Comparison of ENCODE assay signal across 12 cellular contexts in the genomic region with DNA sequence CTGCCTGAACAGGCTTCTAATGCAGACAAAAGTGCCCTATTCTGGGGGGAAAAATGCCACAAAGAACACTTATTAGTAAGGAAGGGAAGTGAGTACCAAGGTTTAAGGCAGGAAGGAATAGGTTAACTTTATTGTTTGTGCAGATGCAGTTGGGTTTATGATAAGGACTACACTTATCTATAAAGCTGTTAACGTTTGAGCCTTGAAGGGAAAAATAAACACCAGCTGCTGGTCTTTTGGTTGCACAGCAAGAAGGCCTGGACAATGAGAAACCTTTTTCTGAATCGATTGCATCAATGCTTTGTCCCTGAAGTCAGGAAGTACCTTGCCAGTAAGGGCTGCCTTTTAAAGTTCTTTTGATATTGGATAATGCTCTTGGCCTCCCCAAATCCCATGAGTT.
"Had no signal": no experiment of that assay in that cellular context is flagged by ENCODE, and none has a peak within 500 bp of the region (broad histone marks: within the 10 kb centered on the region; RNA-seq: fewer than 3 reads in every experiment).

No MANE protein-coding gene starts in this region.

- H3K27ac ChIP-seq: colonic mucosa, esophagus muscularis mucosa, right lobe of liver had no signal

- H3K27ac Mint-ChIP-seq: activated naive CD4-positive, alpha-beta T cell treated with anti-CD3 and anti-CD28 coated beads for 36 hours; activated naive CD8-positive, alpha-beta T cell treated with anti-CD3 and anti-CD28 coated beads, Interleukin-2, amount 50 U/mL, for 24 hours; immature natural killer cell; nephron progenitor cell had no signal

- H3K4me1 Mint-ChIP-seq: activated naive CD8-positive, alpha-beta T cell treated with anti-CD3 and anti-CD28 coated beads, Interleukin-2, amount 50 U/mL, for 24 hours; immature natural killer cell had no signal

- H3K4me3 ChIP-seq: colonic mucosa, esophagus muscularis mucosa, right lobe of liver, transverse colon had no signal

- H3K36me3 ChIP-seq: colonic mucosa, esophagus muscularis mucosa, right lobe of liver, transverse colon had no signal

- H3K9me3 Mint-ChIP-seq: activated naive CD4-positive, alpha-beta T cell treated with anti-CD3 and anti-CD28 coated beads for 36 hours; activated naive CD8-positive, alpha-beta T cell treated with anti-CD3 and anti-CD28 coated beads, Interleukin-2, amount 50 U/mL, for 24 hours; immature natural killer cell had no signal

- H3K4me3 Mint-ChIP-seq: activated naive CD4-positive, alpha-beta T cell treated with anti-CD3 and anti-CD28 coated beads for 36 hours; activated naive CD8-positive, alpha-beta T cell treated with anti-CD3 and anti-CD28 coated beads, Interleukin-2, amount 50 U/mL, for 24 hours; immature natural killer cell; nephron progenitor cell had no signal

- H3K36me3 Mint-ChIP-seq: immature natural killer cell had no signal

- H3K4me1 ChIP-seq: colonic mucosa, right lobe of liver had no signal

- H3K9me3 ChIP-seq: colonic mucosa, right lobe of liver, transverse colon had no signal

- H3K27me3 ChIP-seq: colonic mucosa, esophagus muscularis mucosa, right lobe of liver, transverse colon had no signal

- DNase-seq: activated CD4-positive, alpha-beta T cell treated with anti-CD3 and anti-CD28 coated beads, Interleukin-2, amount 50 U/mL, for 1 hour; activated naive CD4-positive, alpha-beta T cell treated with anti-CD3 and anti-CD28 coated beads for 36 hours; activated naive CD8-positive, alpha-beta T cell treated with anti-CD3 and anti-CD28 coated beads, Interleukin-2, amount 50 U/mL, for 24 hours; colonic mucosa; foreskin melanocyte; immature natural killer cell; nephron progenitor cell; occipital lobe; right lobe of liver; stimulated activated naive CD8-positive, alpha-beta T cell treated with anti-CD3 and anti-CD28 coated beads, Interleukin-15, Interleukin-2, amounts not matched to agents 100 U/mL and 50 U/mL, for 24 hours; transverse colon had no signal

- ATAC-seq: activated naive CD8-positive, alpha-beta T cell treated with anti-CD3 and anti-CD28 coated beads, Interleukin-2, amount 50 U/mL, for 24 hours; right lobe of liver; stimulated activated naive CD8-positive, alpha-beta T cell treated with anti-CD3 and anti-CD28 coated beads, Interleukin-15, Interleukin-2, amounts not matched to agents 100 U/mL and 50 U/mL, for 24 hours had no signal
